In the genomic region with DNA sequence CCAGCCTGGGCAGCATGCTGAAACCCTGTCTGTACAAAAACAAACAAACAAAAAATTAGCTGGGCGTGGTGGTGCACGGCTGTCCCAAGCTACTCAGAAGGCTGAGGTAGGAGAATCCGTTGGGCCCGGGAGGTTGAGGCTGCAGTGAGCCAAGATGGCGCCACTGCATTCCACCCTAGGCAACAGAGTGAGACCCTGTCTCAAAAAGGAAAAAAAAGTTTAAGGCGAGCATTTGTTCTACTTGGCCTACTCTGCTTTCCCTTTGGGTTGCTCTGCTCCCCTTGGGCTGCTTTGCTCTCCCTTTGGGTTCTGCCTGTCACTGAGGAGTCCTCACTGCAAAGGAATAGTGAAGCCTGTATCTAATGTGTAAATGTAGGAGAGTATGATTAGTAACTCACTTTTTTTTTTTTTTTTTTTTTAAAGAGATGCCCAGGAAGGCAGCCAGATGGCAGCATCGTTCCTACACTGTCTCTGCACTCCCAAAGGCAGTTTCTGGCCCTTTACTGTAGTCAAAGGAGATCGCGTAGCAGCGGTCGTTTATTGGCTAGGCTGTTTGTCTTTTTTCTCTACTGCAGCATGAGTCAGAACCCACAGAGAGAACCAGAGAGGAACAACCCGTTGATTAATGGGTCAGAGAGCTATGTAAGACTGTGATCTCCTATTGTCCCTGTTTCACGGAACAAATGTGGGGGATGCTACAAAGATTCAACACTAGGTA, we compare ENCODE assay signal across 8 cellular contexts.
DNase-seq lines count a peak whose midpoint lies in the region; ATAC-seq and TF ChIP-seq lines count a peak whose summit lies in the region.

No MANE protein-coding gene starts in this region.

- POLR2A ChIA-PET in SK-N-SH (lab: Yijun Ruan, JAX): interaction anchor here (1.4 kb wide), 1 partner anchor 855 kb away, joined by 7 read pairs; a partner anchor contains a TSS

- H4K20me1 ChIP-seq in SK-N-SH (ENCODE audit: insufficient read depth): no peaks in the 10 kb centered on the region

- H3K4me3 ChIP-seq in SK-N-SH (ENCODE audit: low read depth in 2 of 2, low read length in 1 of 2): no peak overlapping the region; a peak in 1 of 4 replicates
- no peak overlapping the region for H3K4me3 ChIP-seq in right atrium auricular region

- H3K4me1 ChIP-seq in SK-N-SH (ENCODE audit: control insufficient read depth in 1 of 2, insufficient read depth in 2 of 2, low read depth in 1 of 2, low read length in 1 of 2) (peaks cover 2 to 3% of the 10 kb centered on the region in 2 experiments; a peak in 2 of 4 replicates), right atrium auricular region (peaks cover 0 to 4% of the 10 kb centered on the region in 2 donors)

- peak; percentile 33 for DNase-seq in GM10266 (ENCODE audit: extremely low spot score)
- DNase-seq in NCI-H1105 (lab: John Stamatoyannopoulos, UW): peak; percentile 40
- peak; percentile 48 for DNase-seq in SK-N-SH
- DNase-seq in amniotic stem cell (lab: John Stamatoyannopoulos, UW): peak; percentile 87
- DNase-seq in right atrium auricular region (ENCODE audit: low spot score): peak; percentile 69
- DNase-seq in putamen (ENCODE audit: low spot score): peak; percentile 66
- DNase-seq in GM19238 (ENCODE audit: insufficient read length, low spot score): no peak

- 29% methylated on average over 13 of the region's 13 CpGs for WGBS in SK-N-SH (ENCODE audit: low lambda C conversion rate)

- H3K36me3 ChIP-seq in SK-N-SH (replicated peaks in 1 of 2; ENCODE audit: control insufficient read depth in 1 of 2, insufficient read depth in 2 of 2, low read length in 1 of 2) (no peaks in the 10 kb centered on the region), right atrium auricular region (no peaks in the 10 kb centered on the region)

- H3K27ac ChIP-seq in SK-N-SH (ENCODE audit: low read depth in 2 of 2, low read length in 1 of 2): peak overlapping the region in 1 of 2 experiments; percentile 2; a peak in 1 of 4 replicates
- H3K27ac ChIP-seq in right atrium auricular region: no peak overlapping the region

- no peak overlapping the region for H2AFZ ChIP-seq in SK-N-SH (ENCODE audit: low read depth)

- H3K4me2 ChIP-seq in SK-N-SH: no peak overlapping the region

- ATAC-seq in HG02571 (IDR thresholded peaks at IDR 0.05; ENCODE audit: unreplicated experiment): peak; percentile 74

- CTCF ChIA-PET in SK-N-SH (lab: Yijun Ruan, JAX): interaction anchor here (0.6 to 4.9 kb wide), 40 partner anchors 9 to 1953 kb away, joined by 3 to 50 read pairs (median 4); a partner anchor contains a TSS

- no peaks in the 10 kb centered on the region for H3K9me3 ChIP-seq in SK-N-SH
- no peaks in the 10 kb centered on the region for H3K9me3 ChIP-seq in right atrium auricular region

- no peaks in the 10 kb centered on the region for H3K9me2 ChIP-seq in SK-N-SH

- TF ChIP-seq EP300 in SK-N-SH (IDR thresholded peaks at IDR 0.05; ENCODE audit: borderline replicate concordance in 1 of 2, low read depth in 1 of 2, low read length in 1 of 2): no peak; a peak in 1 of 4 replicates

- H3K27me3 ChIP-seq in SK-N-SH (ENCODE audit: insufficient read depth) (no peaks in the 10 kb centered on the region), right atrium auricular region (no peaks in the 10 kb centered on the region)

- no peaks in the 10 kb centered on the region for H3K79me2 ChIP-seq in SK-N-SH (ENCODE audit: insufficient read depth)

- TF ChIP-seq CTCF in GM10266 (IDR thresholded peaks at IDR 0.05; ENCODE audit: control insufficient read depth, insufficient read depth, low read depth, missing control alignments) (peak; percentile 37), SK-N-SH (IDR thresholded peaks at IDR 0.05) (peak; percentile 70), right atrium auricular region (IDR thresholded peaks at IDR 0.05) (peak; percentile 12 to 69)

- TF ChIP-seq RAD21 in SK-N-SH (IDR thresholded peaks at IDR 0.05; ENCODE audit: low read length): peak; percentile 89

- no peak overlapping the region for H3K9ac ChIP-seq in SK-N-SH

- no peaks in the 10 kb centered on the region for H3F3A ChIP-seq in SK-N-SH (replicated peaks; ENCODE audit: insufficient read depth)

TF ChIP-seq in SK-N-SH, 30 proteins besides CTCF, POLR2A, EP300 and RAD21:
- TF ChIP-seq TEAD4 (IDR thresholded peaks at IDR 0.05; ENCODE audit: borderline replicate concordance, insufficient read depth) (no peak), GABPA (IDR thresholded peaks at IDR 0.05; ENCODE audit: low read depth) (no peak), SMC3 (IDR thresholded peaks at IDR 0.05; ENCODE audit: low read depth, low read length) (peak; percentile 71), CHD2 (IDR thresholded peaks at IDR 0.05; ENCODE audit: low read length, partially characterized antibody) (no peak), JUND (IDR thresholded peaks at IDR 0.05) (peak; percentile 64), MXI1 (IDR thresholded peaks at IDR 0.05; ENCODE audit: low read depth, low read length) (no peak), NRF1 (IDR thresholded peaks at IDR 0.05; ENCODE audit: low read depth, low read length) (no peak), FOSL2 (IDR thresholded peaks at IDR 0.05; ENCODE audit: borderline replicate concordance, low read depth) (peak; percentile 63; the same call in 1 of the 2 replicates), GATA2 (CRISPR knock-in tag; IDR thresholded peaks at IDR 0.05) (no peak), FOXJ3 (CRISPR knock-in tag; IDR thresholded peaks at IDR 0.05) (no peak), RFX5 (IDR thresholded peaks at IDR 0.05; ENCODE audit: low read length) (peak; percentile 73; the same call in 1 of the 2 replicates), SIN3A (IDR thresholded peaks at IDR 0.05; ENCODE audit: borderline replicate concordance, low read depth, low read length) (no peak), TAF1 (IDR thresholded peaks at IDR 0.05; ENCODE audit: borderline replicate concordance, low read depth, low read length) (no peak), FOXM1 (IDR thresholded peaks at IDR 0.05; ENCODE audit: low read depth) (no peak)
- TF ChIP-seq, protein P1, sequence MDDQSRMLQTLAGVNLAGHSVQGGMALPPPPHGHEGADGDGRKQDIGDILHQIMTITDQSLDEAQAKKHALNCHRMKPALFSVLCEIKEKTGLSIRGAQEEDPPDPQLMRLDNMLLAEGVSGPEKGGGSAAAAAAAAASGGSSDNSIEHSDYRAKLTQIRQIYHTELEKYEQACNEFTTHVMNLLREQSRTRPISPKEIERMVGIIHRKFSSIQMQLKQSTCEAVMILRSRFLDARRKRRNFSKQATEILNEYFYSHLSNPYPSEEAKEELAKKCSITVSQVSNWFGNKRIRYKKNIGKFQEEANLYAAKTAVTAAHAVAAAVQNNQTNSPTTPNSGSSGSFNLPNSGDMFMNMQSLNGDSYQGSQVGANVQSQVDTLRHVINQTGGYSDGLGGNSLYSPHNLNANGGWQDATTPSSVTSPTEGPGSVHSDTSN (IDR thresholded peaks at IDR 0.05): peak; percentile 83
- TF ChIP-seq, protein P2, sequence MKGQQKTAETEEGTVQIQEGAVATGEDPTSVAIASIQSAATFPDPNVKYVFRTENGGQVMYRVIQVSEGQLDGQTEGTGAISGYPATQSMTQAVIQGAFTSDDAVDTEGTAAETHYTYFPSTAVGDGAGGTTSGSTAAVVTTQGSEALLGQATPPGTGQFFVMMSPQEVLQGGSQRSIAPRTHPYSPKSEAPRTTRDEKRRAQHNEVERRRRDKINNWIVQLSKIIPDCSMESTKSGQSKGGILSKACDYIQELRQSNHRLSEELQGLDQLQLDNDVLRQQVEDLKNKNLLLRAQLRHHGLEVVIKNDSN (IDR thresholded peaks at IDR 0.05; ENCODE audit: borderline replicate concordance, low read depth): no peak
